In genomic region chr21:29332461-29333354, GRCh38 we compare ENCODE assay signal across 12 cellular contexts. TPM values are rescaled to one million over a fixed set of nuclear protein-coding genes. Genes with fewer than 3 reads are reported as not detected.
DNase-seq lines count a peak whose midpoint lies in the region; ATAC-seq and TF ChIP-seq lines count a peak whose summit lies in the region.
"Had no signal": no experiment of that assay in that cellular context is flagged by ENCODE, and none has a peak within 500 bp of the region (broad histone marks: within the 10 kb centered on the region; RNA-seq: fewer than 3 reads in every experiment).

No MANE protein-coding gene starts in this region.

- intact Hi-C loops in head of caudate nucleus (cut with DNase I): no loop called here

- H3K27me3 ChIP-seq in RWPE2 (ENCODE audit: insufficient read depth, poor library complexity, severe bottlenecking): no peaks in the 10 kb centered on the region

- no peaks in the 10 kb centered on the region; the same call in 1 of the 2 replicates for H3K4me1 ChIP-seq in HEK293 (ENCODE audit: control insufficient read depth, insufficient read depth, low read length)
- H3K4me1 ChIP-seq in RWPE2 (ENCODE audit: insufficient read depth, poor library complexity, severe bottlenecking): peaks cover 53% of the 10 kb centered on the region

- H3K4me3 ChIP-seq in HEK293 (ENCODE audit: low read depth, low read length): no peak overlapping the region
- H3K4me3 ChIP-seq in RWPE2 (ENCODE audit: severe bottlenecking): no peak overlapping the region

- H3K36me3 ChIP-seq in HEK293 (ENCODE audit: control insufficient read depth in 2 of 2, insufficient read depth in 1 of 2, low read length in 2 of 2): peaks cover 8 to 20% of the 10 kb centered on the region in 2 experiments
- peaks cover 95% of the 10 kb centered on the region for H3K36me3 ChIP-seq in RWPE2 (ENCODE audit: low read depth)

- CTCF ChIA-PET in HEK293 (lab: Yijun Ruan, JAX): interaction anchor here (0.7 kb wide), 1 partner anchor 159 kb away, joined by 3 read pairs; no protein-coding TSS in a partner anchor

- H3K27ac ChIP-seq in HEK293 (ENCODE audit: extremely low read depth, low read depth, low read length): no peak overlapping the region
- H3K27ac ChIP-seq in RWPE2 (ENCODE audit: poor library complexity, severe bottlenecking): peak overlapping the region; percentile 75

- POLR2A ChIA-PET in HEK293 (lab: Yijun Ruan, JAX): no interaction called here

- DNase-seq in RWPE2 (ENCODE audit: low spot score) (no peak), fibroblast of gingiva (ENCODE audit: low read depth) (peak; percentile 41), renal cortical epithelial cell (ENCODE audit: low read depth) (peak; percentile 60), head of caudate nucleus (no peak), OCI-M2 (lab: John Stamatoyannopoulos, UW; ENCODE audit: unreplicated experiment) (no peak)
- DNase-seq: activated CD4-positive, CD25-positive, alpha-beta regulatory T cell; DMS79 treated with DMSO at 0.1 percent for 48 hours; hypothalamus; MV-4-11; naive thymus-derived CD4-positive, alpha-beta T cell had no signal

- H3K9me3 ChIP-seq in HEK293 (ENCODE audit: control insufficient read depth, insufficient read depth, low read depth, low read length) (no peaks in the 10 kb centered on the region), RWPE2 (ENCODE audit: severe bottlenecking) (no peaks in the 10 kb centered on the region)

- TF ChIP-seq CTCF in HEK293 (tag by site-specific recombination; IDR thresholded peaks at IDR 0.05) (no peak), RWPE2 (IDR thresholded peaks at IDR 0.05; ENCODE audit: poor library complexity, severe bottlenecking) (no peak)

- ATAC-seq in RWPE2 (ENCODE audit: low read depth) (peak; percentile 39; the same call in 2 of the 3 replicates), HG02798 (IDR thresholded peaks at IDR 0.05; ENCODE audit: poor library complexity, unreplicated experiment) (no peak)
- ATAC-seq: naive thymus-derived CD4-positive, alpha-beta T cell had no signal

TF ChIP-seq in HEK293, 187 proteins besides CTCF, POLR2A, EP300 and RAD21:
- TF ChIP-seq ZNF138 (tag by site-specific recombination; IDR thresholded peaks at IDR 0.05; ENCODE audit: borderline replicate concordance): no peak
- peak; percentile 91 for TF ChIP-seq ZNF600 (tag by site-specific recombination; IDR thresholded peaks at IDR 0.05)
- peak; percentile 27; the same call in 1 of the 2 replicates for TF ChIP-seq ZBTB17 (tag by site-specific recombination; IDR thresholded peaks at IDR 0.05)

RNA-seq across cellular contexts. Expression of gene BACH1, which starts 34.0 kb away (rescaled TPM):
- total RNA-seq in renal cortical epithelial cell: 47.2 and 52.4 TPM in 2 replicates

Comparison
In these comparisons a context has a peak if more than half of its experiments do, and no peak if none do; other contexts are left out.
1. DNase-seq: peak in fibroblast of gingiva (single experiment) and renal cortical epithelial cell (single experiment); none in RWPE2 (single experiment), head of caudate nucleus (0 of 42) and OCI-M2 (single experiment).